ENCODE assay signal across 10 cellular contexts in genomic region chr7:116145245-116145852, GRCh38.
DNase-seq lines count a peak whose midpoint lies in the region; ATAC-seq, FAIRE-seq and TF ChIP-seq lines count a peak whose summit lies in the region.
"Had no signal": no experiment of that assay in that cellular context is flagged by ENCODE, and none has a peak within 500 bp of the region (broad histone marks: within the 10 kb centered on the region; RNA-seq: fewer than 3 reads in every experiment).

No MANE protein-coding gene starts in this region.

- no peaks in the 10 kb centered on the region for H3K36me3 Mint-ChIP-seq in T-helper 17 cell (ENCODE audit: low read depth)

- peaks cover 5% of the 10 kb centered on the region for H3K4me1 Mint-ChIP-seq in T-helper 17 cell

- peak overlapping the region; percentile 67 for H3K27ac Mint-ChIP-seq in T-helper 17 cell

- peaks cover 28% of the 10 kb centered on the region for H3K27me3 Mint-ChIP-seq in T-helper 17 cell

- H3K4me3 Mint-ChIP-seq in T-helper 17 cell = no peak overlapping the region

- TF ChIP-seq POLR2A in GM12891 (IDR thresholded peaks at IDR 0.05; ENCODE audit: low read depth, low read length) = no peak

- no peak for DNase-seq in GM12891 (ENCODE audit: insufficient read length, low spot score)
- no peak for DNase-seq in T-helper 17 cell
- no peak for DNase-seq in SW480 (ENCODE audit: low spot score)
- no peak for DNase-seq in central memory CD4-positive, alpha-beta T cell
- DNase-seq in stimulated activated naive CD4-positive, alpha-beta T cell treated with Interleukin-2 at 50 U/mL for 16 hours (lab: John Stamatoyannopoulos, UW) = no peak
- DNase-seq in activated CD4-positive, alpha-beta T cell treated with anti-CD3 and anti-CD28 coated beads, Interleukin-2, amount 50 U/mL, for 4 hours = no peak
- DNase-seq: COR-L47, NCI-H524 had no signal

- peak; percentile 75 for FAIRE-seq in GM12891 (lab: Jason Lieb, UNC)

- ATAC-seq in GM19452 (IDR thresholded peaks at IDR 0.05; ENCODE audit: unreplicated experiment) (peak; percentile 87), HG03060 (IDR thresholded peaks at IDR 0.05; ENCODE audit: low read depth, unreplicated experiment) (peak; percentile 81), T-helper 17 cell (no peak)

- no peaks in the 10 kb centered on the region for H3K9me3 ChIP-seq in T-helper 17 cell (ENCODE audit: control insufficient read depth, low read length, poor library complexity, severe bottlenecking)

TF ChIP-seq in GM12891, 5 proteins besides CTCF, POLR2A, EP300 and RAD21:
- no peak for TF ChIP-seq PAX5 (IDR thresholded peaks at IDR 0.05; ENCODE audit: insufficient read depth, low read length, severe bottlenecking)
- peak; percentile 13; the same call in 1 of the 2 replicates for TF ChIP-seq SPI1 (IDR thresholded peaks at IDR 0.05; ENCODE audit: low read depth, low read length)
